In the genomic region with DNA sequence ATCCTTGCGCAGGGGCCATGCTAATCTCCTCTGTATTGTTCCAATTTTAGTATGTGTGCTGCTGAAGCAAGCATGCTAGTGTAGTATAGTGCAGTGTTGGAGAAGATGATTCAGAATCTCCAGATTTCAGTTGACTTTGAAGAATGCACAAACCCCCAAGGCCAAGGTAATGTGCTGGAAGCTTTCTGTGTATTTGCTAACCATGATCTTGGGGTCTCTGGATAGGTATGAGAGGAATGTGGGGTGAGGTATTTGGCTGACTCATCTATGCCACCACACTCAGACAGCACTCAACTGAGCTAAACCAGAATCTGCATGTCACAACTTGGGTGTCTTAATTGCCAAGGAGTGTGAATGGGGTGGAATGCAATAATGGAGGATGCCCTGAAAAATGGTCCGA, we compare ENCODE assay signal across 16 cellular contexts. TPM values are rescaled to one million over a fixed set of nuclear protein-coding genes. Genes with fewer than 3 reads are reported as not detected.
A peak's percentile ranks its signal among the peaks of the same experiment; 100 is the strongest.
DNase-seq lines count a peak whose midpoint lies in the region; TF ChIP-seq lines count a peak whose summit lies in the region.
"Had no signal": no experiment of that assay in that cellular context is flagged by ENCODE, and none has a peak within 500 bp of the region (broad histone marks: within the 10 kb centered on the region; RNA-seq: fewer than 3 reads in every experiment).

No MANE protein-coding gene starts in this region.

- CTCF ChIA-PET in BJ (lab: Yijun Ruan, JAX), result interaction anchor here (0.7 to 2.9 kb wide), 5 partner anchors 19 to 197 kb away, joined by 3 to 8 read pairs (median 3); partner anchors contain the start of gene RNF144B
- CTCF ChIA-PET in CD4-positive, alpha-beta memory T cell (lab: Charles Lee; ENCODE audit: partially characterized antibody), result interaction anchor here (1.1 to 1.2 kb wide), 2 partner anchors 9 to 17 kb away, joined by 3 to 4 read pairs; no protein-coding TSS in a partner anchor

- POLR2A ChIA-PET in BJ (lab: Charles Lee), result no interaction called here
- POLR2A ChIA-PET in CD4-positive, alpha-beta memory T cell (lab: Charles Lee; ENCODE audit: partially characterized antibody), result no interaction called here

- H3K9me3 Mint-ChIP-seq in CD4-positive, alpha-beta memory T cell, result peaks cover 0 to 4% (median 0%) of the 10 kb centered on the region in 8 donors
- H3K9me3 Mint-ChIP-seq: activated T-cell treated with anti-CD3 and anti-CD28 coated beads, Interleukin-2, amount 50 U/mL, for 24 hours had no signal

- no peaks in the 10 kb centered on the region for H3K36me3 ChIP-seq in BJ (ENCODE audit: control insufficient read depth, insufficient read depth, low read length)
- H3K36me3 ChIP-seq in CD4-positive, alpha-beta memory T cell (ENCODE audit: insufficient read depth, low read length), result no peaks in the 10 kb centered on the region
- no peaks in the 10 kb centered on the region for H3K36me3 ChIP-seq in esophagus muscularis mucosa

- in situ Hi-C loops in astrocyte of the cerebellum (cut with HindIII; ENCODE audit: low sequenced_read_pairs), result no loop called here

- no peaks in the 10 kb centered on the region for H3K27me3 ChIP-seq in BJ (ENCODE audit: control insufficient read depth, insufficient read depth, low read length)
- no peaks in the 10 kb centered on the region for H3K27me3 ChIP-seq in CD4-positive, alpha-beta memory T cell (ENCODE audit: insufficient read depth, low read length)
- no peaks in the 10 kb centered on the region for H3K27me3 ChIP-seq in dorsolateral prefrontal cortex
- H3K27me3 ChIP-seq in esophagus muscularis mucosa, result no peaks in the 10 kb centered on the region

- 75% methylated on average over 2 of the region's 2 CpGs for WGBS in esophagus muscularis mucosa

- peak; percentile 62 for DNase-seq in BJ (ENCODE audit: low read depth)
- peak; percentile 57 for DNase-seq in HK-2 (ENCODE audit: unreplicated experiment)
- peak; percentile 46 for DNase-seq in astrocyte of the cerebellum (ENCODE audit: low read depth)
- peak; percentile 90 for DNase-seq in iris pigment epithelial cell (ENCODE audit: low read depth)
- no peak for DNase-seq in CD4-positive, alpha-beta memory T cell
- no peak for DNase-seq in dorsolateral prefrontal cortex
- no peak for DNase-seq in NCI-H82 (lab: John Stamatoyannopoulos, UW)
- DNase-seq in esophagus muscularis mucosa (ENCODE audit: extremely low spot score), result no peak
- DNase-seq: activated T-cell treated with anti-CD3 and anti-CD28 coated beads, Interleukin-2, amount 50 U/mL, for 24 hours; central memory CD4-positive, alpha-beta T cell; COR-L47; left colon; NCI-H1105 treated with DMSO at 0.1 percent for 48 hours; NCI-H510A treated with DMSO at 0.1 percent for 48 hours; SHP77 had no signal

- H3K4me3 ChIP-seq in BJ (ENCODE audit: low read depth, low read length) (no peak overlapping the region), astrocyte of the cerebellum (ENCODE audit: low read depth, low read length) (no peak overlapping the region), dorsolateral prefrontal cortex (no peak overlapping the region), esophagus muscularis mucosa (no peak overlapping the region)
- no peak overlapping the region for H3K4me3 ChIP-seq in CD4-positive, alpha-beta memory T cell (ENCODE audit: low read length in 2 of 2)

- no peak for TF ChIP-seq EP300 in esophagus muscularis mucosa (IDR thresholded peaks at IDR 0.05)

- H3K27me3 Mint-ChIP-seq in CD4-positive, alpha-beta memory T cell, result peaks cover 2 to 5% of the 10 kb centered on the region in 2 donors

- no peak for TF ChIP-seq POLR2A in esophagus muscularis mucosa (IDR thresholded peaks at IDR 0.05; ENCODE audit: low read depth)

- no peak for TF ChIP-seq CTCF in BJ (IDR thresholded peaks at IDR 0.05; ENCODE audit: insufficient read depth, low read depth, low read length)
- no peak for TF ChIP-seq CTCF in astrocyte of the cerebellum (IDR thresholded peaks at IDR 0.05; ENCODE audit: low read depth, low read length, missing control alignments)
- TF ChIP-seq CTCF in dorsolateral prefrontal cortex (IDR thresholded peaks at IDR 0.05 in 54 of 56, conservative IDR thresholded peaks at IDR 0.05 in 2 of 56; ENCODE audit: low read depth in 1 of 56, partially characterized antibody in 56 of 56), result no peak
- no peak for TF ChIP-seq CTCF in esophagus muscularis mucosa (IDR thresholded peaks at IDR 0.05)

- intact Hi-C loops in CD4-positive, alpha-beta memory T cell (cut with micrococcal nuclease), result no loop called here
- intact Hi-C loops in dorsolateral prefrontal cortex (cut with DNase I) (no loop called here), esophagus muscularis mucosa (cut with DNase I) (no loop called here)

- no peak overlapping the region for H3K27ac Mint-ChIP-seq in CD4-positive, alpha-beta memory T cell
- H3K27ac Mint-ChIP-seq: activated T-cell treated with anti-CD3 and anti-CD28 coated beads, Interleukin-2, amount 50 U/mL, for 24 hours; nephron had no signal

- no peaks in the 10 kb centered on the region for H3K9me3 ChIP-seq in CD4-positive, alpha-beta memory T cell (ENCODE audit: control insufficient read depth in 1 of 2, low read length in 2 of 2)
- no peaks in the 10 kb centered on the region for H3K9me3 ChIP-seq in esophagus muscularis mucosa

- H3K4me1 ChIP-seq in CD4-positive, alpha-beta memory T cell (ENCODE audit: insufficient read depth, low read length), result no peaks in the 10 kb centered on the region
- no peaks in the 10 kb centered on the region for H3K4me1 ChIP-seq in esophagus muscularis mucosa

- H3K36me3 Mint-ChIP-seq in CD4-positive, alpha-beta memory T cell, result no peaks in the 10 kb centered on the region

- no peak overlapping the region for H3K4me3 Mint-ChIP-seq in CD4-positive, alpha-beta memory T cell
- H3K4me3 Mint-ChIP-seq: activated T-cell treated with anti-CD3 and anti-CD28 coated beads, Interleukin-2, amount 50 U/mL, for 24 hours had no signal

- H3K4me1 Mint-ChIP-seq in CD4-positive, alpha-beta memory T cell, result no peaks in the 10 kb centered on the region

- no peak overlapping the region for H3K27ac ChIP-seq in CD4-positive, alpha-beta memory T cell (ENCODE audit: low read depth, low read length)
- H3K27ac ChIP-seq in dorsolateral prefrontal cortex (no peak overlapping the region), esophagus muscularis mucosa (replicated peaks in 1 of 4) (no peak overlapping the region)

RNA-seq across cellular contexts. Expression of gene DEK, which starts 42.7 kb away (rescaled TPM):
- 29.2 and 52.1 TPM in 2 replicates for polyA plus RNA-seq in BJ (2011; rRNA removed)
- polyA minus RNA-seq in BJ (2011; rRNA and poly(A)+ RNA removed), result 5.8 and 8.5 TPM in 2 replicates
- 100 to 1,000 TPM; 128 to 131 TPM for total RNA-seq in CD4-positive, alpha-beta memory T cell
- 10 to 100 TPM; 56.4 to 91.4 TPM for polyA plus RNA-seq in CD4-positive, alpha-beta memory T cell
- 10 to 100 TPM; 37.6 to 70.7 (median 50.7) TPM for total RNA-seq in dorsolateral prefrontal cortex
- 100 to 1,000 TPM; 134 to 189 (median 142) TPM for total RNA-seq in esophagus muscularis mucosa

Comparison
In these comparisons a context has a peak if more than half of its experiments do, and no peak if none do; other contexts are left out.
1. DNase-seq: peak in BJ (single experiment), HK-2 (single experiment), astrocyte of the cerebellum (single experiment) and iris pigment epithelial cell (single experiment); none in CD4-positive, alpha-beta memory T cell (0 of 5), dorsolateral prefrontal cortex (0 of 10), NCI-H82 (single experiment) and esophagus muscularis mucosa (single experiment).